In genomic region chr1:172386046-172386445, GRCh38 we compare ENCODE assay signal across 35 cellular contexts. TPM values are rescaled to one million over a fixed set of nuclear protein-coding genes. Genes with fewer than 3 reads are reported as not detected.
"Had no signal": no experiment of that assay in that cellular context is flagged by ENCODE, and none has a peak within 500 bp of the region (broad histone marks: within the 10 kb centered on the region; RNA-seq: fewer than 3 reads in every experiment).

No MANE protein-coding gene starts in this region.

- H3K27ac ChIP-seq: ascending aorta, brain microvascular endothelial cell, epithelial cell of prostate, esophagus squamous epithelium had no signal

- DNase-seq: activated CD4-positive, alpha-beta memory T cell treated with anti-CD3 and anti-CD28 coated beads for 36 hours; activated CD4-positive, alpha-beta T cell treated with anti-CD3 and anti-CD28 coated beads for 36 hours; activated CD4-positive, alpha-beta T cell treated with anti-CD3 and anti-CD28 coated beads, Interleukin-2, amount 10 ng/mL, durations not matched to agents 24 days and 14 days; activated CD4-positive, CD25-positive, alpha-beta regulatory T cell; activated CD4-positive, CD25-positive, alpha-beta regulatory T cell treated with anti-CD3 and anti-CD28 coated beads, Interleukin-2, amount 50 U/mL, for 72 hours; activated CD8-positive, alpha-beta memory T cell treated with anti-CD3 and anti-CD28 coated beads, Interleukin-2, amount 10 ng/mL, durations not matched to agents 7 days and 5 days; activated CD8-positive, alpha-beta memory T cell treated with anti-CD3 and anti-CD28 coated beads, Interleukin-2, amount 50 U/mL, for 4 hours; activated CD8-positive, alpha-beta T cell treated with anti-CD3 and anti-CD28 coated beads, Interleukin-2, amount 10 ng/mL, durations not matched to agents 7 days and 5 days; activated gamma-delta T cell; activated naive CD4-positive, alpha-beta T cell; activated naive CD4-positive, alpha-beta T cell treated with anti-CD3 and anti-CD28 coated beads, Interleukin-2, amount 10 ng/mL, durations not matched to agents 7 days and 5 days; activated naive CD8-positive, alpha-beta T cell treated with anti-CD3 and anti-CD28 coated beads, Interleukin-2, amount 10 ng/mL, durations not matched to agents 7 days and 5 days; activated T-cell treated with anti-CD3 and anti-CD28 coated beads, Interleukin-2, amount 50 U/mL, for 1 hour; activated T-cell treated with anti-CD3 and anti-CD28 coated beads, Interleukin-2, amount 50 U/mL, for 48 hours; brain microvascular endothelial cell; cortex of kidney; dermis blood vessel endothelial cell; effector CD4-positive, alpha-beta T cell; effector memory CD8-positive, alpha-beta T cell; esophagus squamous epithelium; foreskin melanocyte; head of caudate nucleus; T-helper 2 cell had no signal

- H3K36me3 ChIP-seq: ascending aorta, brain microvascular endothelial cell, esophagus squamous epithelium had no signal

- H3K4me3 ChIP-seq: ascending aorta, esophagus squamous epithelium had no signal

- H3K9me3 ChIP-seq: ascending aorta, esophagus squamous epithelium had no signal

- FAIRE-seq: bronchial epithelial cell, colon had no signal

- H3K36me3 Mint-ChIP-seq: activated CD4-positive, alpha-beta memory T cell treated with anti-CD3 and anti-CD28 coated beads for 36 hours; activated CD8-positive, alpha-beta memory T cell treated with anti-CD3 and anti-CD28 coated beads, Interleukin-2, amount 10 ng/mL, durations not matched to agents 7 days and 5 days; activated naive CD4-positive, alpha-beta T cell treated with anti-CD3 and anti-CD28 coated beads, Interleukin-2, amount 50 U/mL, for 72 hours had no signal

- H3K27me3 ChIP-seq: ascending aorta, brain microvascular endothelial cell, esophagus squamous epithelium had no signal

- ATAC-seq: activated CD4-positive, alpha-beta T cell treated with anti-CD3 and anti-CD28 coated beads for 36 hours; activated CD8-positive, alpha-beta memory T cell treated with anti-CD3 and anti-CD28 coated beads, Interleukin-2, amount 10 ng/mL, durations not matched to agents 7 days and 5 days; activated CD8-positive, alpha-beta T cell treated with anti-CD3 and anti-CD28 coated beads, Interleukin-2, amount 10 ng/mL, durations not matched to agents 7 days and 5 days; activated naive CD4-positive, alpha-beta T cell treated with anti-CD3 and anti-CD28 coated beads, Interleukin-2, amount 50 U/mL, for 72 hours; effector memory CD8-positive, alpha-beta T cell had no signal

- H3K4me3 Mint-ChIP-seq: activated CD4-positive, alpha-beta memory T cell treated with anti-CD3 and anti-CD28 coated beads for 36 hours; activated CD4-positive, alpha-beta T cell treated with anti-CD3 and anti-CD28 coated beads for 36 hours; activated CD4-positive, alpha-beta T cell treated with anti-CD3 and anti-CD28 coated beads, Interleukin-2, amount 10 ng/mL, durations not matched to agents 24 days and 14 days; activated CD8-positive, alpha-beta memory T cell treated with anti-CD3 and anti-CD28 coated beads, Interleukin-2, amount 10 ng/mL, durations not matched to agents 7 days and 5 days; activated CD8-positive, alpha-beta T cell treated with anti-CD3 and anti-CD28 coated beads, Interleukin-2, amount 10 ng/mL, durations not matched to agents 7 days and 5 days; activated naive CD4-positive, alpha-beta T cell treated with anti-CD3 and anti-CD28 coated beads, Interleukin-2, amount 10 ng/mL, durations not matched to agents 7 days and 5 days; activated naive CD8-positive, alpha-beta T cell treated with anti-CD3 and anti-CD28 coated beads, Interleukin-2, amount 10 ng/mL, durations not matched to agents 7 days and 5 days; central memory CD8-positive, alpha-beta T cell; effector memory CD8-positive, alpha-beta T cell had no signal

- H3K27me3 Mint-ChIP-seq: activated CD4-positive, alpha-beta memory T cell treated with anti-CD3 and anti-CD28 coated beads for 36 hours; activated CD4-positive, alpha-beta T cell treated with anti-CD3 and anti-CD28 coated beads for 36 hours; activated naive CD4-positive, alpha-beta T cell treated with anti-CD3 and anti-CD28 coated beads, Interleukin-2, amount 10 ng/mL, durations not matched to agents 7 days and 5 days; activated naive CD8-positive, alpha-beta T cell treated with anti-CD3 and anti-CD28 coated beads, Interleukin-2, amount 10 ng/mL, durations not matched to agents 7 days and 5 days; central memory CD8-positive, alpha-beta T cell; effector memory CD8-positive, alpha-beta T cell had no signal

- H3K27ac Mint-ChIP-seq: activated CD4-positive, alpha-beta memory T cell treated with anti-CD3 and anti-CD28 coated beads for 36 hours; activated CD4-positive, alpha-beta T cell treated with anti-CD3 and anti-CD28 coated beads for 36 hours; activated CD4-positive, alpha-beta T cell treated with anti-CD3 and anti-CD28 coated beads, Interleukin-2, amount 10 ng/mL, durations not matched to agents 24 days and 14 days; activated CD8-positive, alpha-beta memory T cell treated with anti-CD3 and anti-CD28 coated beads, Interleukin-2, amount 10 ng/mL, durations not matched to agents 7 days and 5 days; activated CD8-positive, alpha-beta T cell treated with anti-CD3 and anti-CD28 coated beads, Interleukin-2, amount 10 ng/mL, durations not matched to agents 7 days and 5 days; activated naive CD4-positive, alpha-beta T cell treated with anti-CD3 and anti-CD28 coated beads, Interleukin-2, amount 10 ng/mL, durations not matched to agents 7 days and 5 days; activated naive CD4-positive, alpha-beta T cell treated with anti-CD3 and anti-CD28 coated beads, Interleukin-2, amount 50 U/mL, for 72 hours; activated naive CD8-positive, alpha-beta T cell treated with anti-CD3 and anti-CD28 coated beads, Interleukin-2, amount 10 ng/mL, durations not matched to agents 7 days and 5 days; effector memory CD8-positive, alpha-beta T cell had no signal

- H3K9me3 Mint-ChIP-seq: activated CD4-positive, alpha-beta memory T cell treated with anti-CD3 and anti-CD28 coated beads for 36 hours; activated CD4-positive, alpha-beta T cell treated with anti-CD3 and anti-CD28 coated beads, Interleukin-2, amount 10 ng/mL, durations not matched to agents 24 days and 14 days; activated naive CD4-positive, alpha-beta T cell treated with anti-CD3 and anti-CD28 coated beads, Interleukin-2, amount 10 ng/mL, durations not matched to agents 7 days and 5 days; activated naive CD4-positive, alpha-beta T cell treated with anti-CD3 and anti-CD28 coated beads, Interleukin-2, amount 50 U/mL, for 72 hours; central memory CD8-positive, alpha-beta T cell; effector memory CD8-positive, alpha-beta T cell had no signal

RNA-seq across cellular contexts. Expression of gene C1orf105, which starts 34.4 kb away (rescaled TPM):
- total RNA-seq: activated CD4-positive, alpha-beta memory T cell treated with anti-CD3 and anti-CD28 coated beads for 36 hours; activated CD4-positive, alpha-beta T cell treated with anti-CD3 and anti-CD28 coated beads for 36 hours; activated CD4-positive, alpha-beta T cell treated with anti-CD3 and anti-CD28 coated beads, Interleukin-2, amount 10 ng/mL, durations not matched to agents 24 days and 14 days; activated CD8-positive, alpha-beta memory T cell treated with anti-CD3 and anti-CD28 coated beads for 36 hours; activated CD8-positive, alpha-beta memory T cell treated with anti-CD3 and anti-CD28 coated beads, Interleukin-2, amount 10 ng/mL, durations not matched to agents 7 days and 5 days; activated CD8-positive, alpha-beta T cell treated with anti-CD3 and anti-CD28 coated beads, Interleukin-2, amount 10 ng/mL, durations not matched to agents 7 days and 5 days; activated naive CD4-positive, alpha-beta T cell treated with anti-CD3 and anti-CD28 coated beads, Interleukin-2, amount 50 U/mL, for 72 hours; activated naive CD8-positive, alpha-beta T cell treated with anti-CD3 and anti-CD28 coated beads, Interleukin-2, amount 10 ng/mL, durations not matched to agents 7 days and 5 days; ascending aorta; bronchial epithelial cell; cerebellum; dermis blood vessel endothelial cell; esophagus squamous epithelium; fibroblast of lung; fibroblast of villous mesenchyme; T-helper 1 cell treated with Interleukin-12 subunit alpha and Interleukin-12 subunit beta and Interleukin-4 antibody, amounts not matched to agents 30 ng/mL and 1 ng/mL, for 36 hours had no signal
- polyA plus RNA-seq: esophagus, fibroblast of lung had no signal
